ENCODE assay signal across 22 cellular contexts in genomic region chr5:27208051-27208450, GRCh38.
"Had no signal": no experiment of that assay in that cellular context is flagged by ENCODE, and none has a peak within 500 bp of the region (broad histone marks: within the 10 kb centered on the region; RNA-seq: fewer than 3 reads in every experiment).

No MANE protein-coding gene starts in this region.

- H3K36me3 Mint-ChIP-seq: T-cell had no signal

- DNase-seq: Karpas-422; KG1; MG63; NCI-H1092; NCI-H1105 treated with DMSO at 0.1 percent for 48 hours; NCI-H1417 treated with DMSO at 0.1 percent for 48 hours; NCI-H146; NCI-H1694 treated with DMSO at 0.1 percent for 48 hours; NCI-H1930; NCI-H2081; NCI-H2107; NCI-H2227 treated with DMSO at 0.1 percent for 48 hours; NCI-H524; NCI-H526 treated with DMSO at 0.1 percent for 48 hours; NCI-H774; NK-92 treated with Interleukin-12 subunit alpha and Interleukin-12 subunit beta, amount 100 ng/mL, for 24 hours; PC-3; SHP77; SW 1271; T-cell had no signal

- H3K36me3 ChIP-seq: MG63 had no signal

- H3K4me1 Mint-ChIP-seq: T-cell had no signal

- H3K27ac Mint-ChIP-seq: T-cell had no signal

- H3K27me3 ChIP-seq: MG63 had no signal

- H3K4me3 ChIP-seq: MG63 had no signal

- H3K27me3 Mint-ChIP-seq: T-cell had no signal

- H3K27ac ChIP-seq: HL-60, RWPE1 had no signal

- H3K4me3 Mint-ChIP-seq: T-cell had no signal
